22 cellular contexts compared by ENCODE assay signal in genomic region chr7:81662531-81662930, GRCh38.
DNase-seq lines count a peak whose midpoint lies in the region; TF ChIP-seq lines count a peak whose summit lies in the region.
"Had no signal": no experiment of that assay in that cellular context is flagged by ENCODE, and none has a peak within 500 bp of the region (broad histone marks: within the 10 kb centered on the region; RNA-seq: fewer than 3 reads in every experiment).

No MANE protein-coding gene starts in this region.

- H3K4me3 ChIP-seq in fibroblast of villous mesenchyme (ENCODE audit: low read depth, low read length), result no peak overlapping the region
- no peak overlapping the region for H3K4me3 ChIP-seq in OCI-LY7 (ENCODE audit: low read depth, low read length, poor library complexity, severe bottlenecking)
- H3K4me3 ChIP-seq in breast epithelium, result no peak overlapping the region
- H3K4me3 ChIP-seq: GM12878 had no signal

- CTCF ChIA-PET in OCI-LY7 (lab: Charles Lee; ENCODE audit: unreplicated experiment), result no interaction called here

- DNase-seq in GM04503 (ENCODE audit: low read depth) (peak; percentile 18), amniotic stem cell (lab: John Stamatoyannopoulos, UW) (peak; percentile 16), fibroblast of villous mesenchyme (ENCODE audit: low read depth) (peak; percentile 41), OCI-LY7 (ENCODE audit: low spot score) (no peak), breast epithelium (ENCODE audit: low spot score in 2 of 2) (no peak), foreskin melanocyte (no peak)
- DNase-seq in activated CD4-positive, alpha-beta T cell treated with anti-CD3 and anti-CD28 coated beads, Interleukin-2, amount 50 U/mL, for 48 hours, result no peak
- DNase-seq: ACHN, DMS79 treated with DMSO at 0.1 percent for 48 hours, GDM1, GOT3, Kasumi-1, MM.1S, NCI-H1092, NCI-H146, NCI-H2081, NCI-H2171 treated with DMSO at 0.1 percent for 48 hours, NCI-H510A, NCI-H748 treated with DMSO at 0.1 percent for 48 hours, OCI-M1, SHP77 treated with DMSO at 0.1 percent for 48 hours had no signal

- intact Hi-C loops in OCI-LY7 (cut with micrococcal nuclease; ENCODE audit: unreplicated experiment) (no loop called here), breast epithelium (cut with DNase I; ENCODE audit: low total_unique reads) (no loop called here)

- TF ChIP-seq CTCF in fibroblast of villous mesenchyme (IDR thresholded peaks at IDR 0.05; ENCODE audit: insufficient read depth, low read depth, low read length) (no peak), OCI-LY7 (conservative IDR thresholded peaks at IDR 0.05; ENCODE audit: low read length) (no peak), breast epithelium (IDR thresholded peaks at IDR 0.05) (no peak)

- H3K36me3 ChIP-seq in OCI-LY7 (ENCODE audit: insufficient read depth, low read length) (no peaks in the 10 kb centered on the region), breast epithelium (no peaks in the 10 kb centered on the region)

- no peaks in the 10 kb centered on the region for H3K27me3 ChIP-seq in breast epithelium

- no peaks in the 10 kb centered on the region for H3K9me2 ChIP-seq in OCI-LY7 (ENCODE audit: insufficient read depth, low read length)

- no peak for TF ChIP-seq POLR2A in breast epithelium (IDR thresholded peaks at IDR 0.05)

- no peak overlapping the region for H2AFZ ChIP-seq in OCI-LY7 (ENCODE audit: low read length)

- POLR2A ChIA-PET in OCI-LY7 (lab: Charles Lee), result interaction anchor here (0.7 to 0.8 kb wide), 2 partner anchors 11 to 21 kb away, joined by 3 read pairs; no protein-coding TSS in a partner anchor

- no TSS peak for BruUV-seq in OCI-LY7 (replicated peaks; lab: Mats Ljungman, UMichigan)

- H3K4me1 ChIP-seq in OCI-LY7 (ENCODE audit: insufficient read depth, low read length, poor library complexity, severe bottlenecking), result no peaks in the 10 kb centered on the region
- H3K4me1 ChIP-seq in breast epithelium, result no peaks in the 10 kb centered on the region

- H3K9me3 ChIP-seq in OCI-LY7 (ENCODE audit: low read length) (no peaks in the 10 kb centered on the region), breast epithelium (no peaks in the 10 kb centered on the region)

- H3K79me2 ChIP-seq in OCI-LY7 (ENCODE audit: insufficient read depth, low read depth, low read length), result no peaks in the 10 kb centered on the region

- H3K4me2 ChIP-seq in OCI-LY7 (ENCODE audit: low read length), result no peak overlapping the region

- no peaks in the 10 kb centered on the region for H4K20me1 ChIP-seq in OCI-LY7 (ENCODE audit: insufficient read depth, low read length)

- H3K27ac ChIP-seq in OCI-LY7 (ENCODE audit: low read depth, low read length, poor library complexity, severe bottlenecking), result no peak overlapping the region
- no peak overlapping the region for H3K27ac ChIP-seq in breast epithelium

Comparison
In these comparisons a context has a peak if more than half of its experiments do, and no peak if none do; other contexts are left out.
1. DNase-seq: peak in GM04503 (single experiment), amniotic stem cell (single experiment) and fibroblast of villous mesenchyme (single experiment); none in OCI-LY7 (single experiment), activated CD4-positive, alpha-beta T cell treated with anti-CD3 and anti-CD28 coated beads, Interleukin-2, amount 50 U/mL, for 48 hours (0 of 2), breast epithelium (0 of 2) and foreskin melanocyte (single experiment).